8 cellular contexts compared by ENCODE assay signal in genomic region chr6:70413829-70414494, GRCh38. TPM values are rescaled to one million over a fixed set of nuclear protein-coding genes. Genes with fewer than 3 reads are reported as not detected.
A peak's percentile ranks its signal among the peaks of the same experiment; 100 is the strongest.
DNase-seq lines count a peak whose midpoint lies in the region; ATAC-seq and TF ChIP-seq lines count a peak whose summit lies in the region.

No MANE protein-coding gene starts in this region.

- H3K4me1 ChIP-seq in foreskin keratinocyte (peaks cover 21% of the 10 kb centered on the region), neural progenitor cell (peaks cover 18% of the 10 kb centered on the region)

- H3K4me1 Mint-ChIP-seq in activated CD4-positive, alpha-beta memory T cell treated with anti-CD3 and anti-CD28 coated beads for 36 hours (ENCODE audit: low read depth) = peaks cover 17% of the 10 kb centered on the region
- peaks cover 15% of the 10 kb centered on the region for H3K4me1 Mint-ChIP-seq in neural progenitor cell

- DNase-seq in activated CD8-positive, alpha-beta memory T cell treated with anti-CD3 and anti-CD28 coated beads, Interleukin-2, amount 50 U/mL, for 4 hours = peak; percentile 24
- no peak for DNase-seq in activated CD8-positive, alpha-beta memory T cell treated with anti-CD3 and anti-CD28 coated beads, Interleukin-2, amount 50 U/mL, for 48 hours
- DNase-seq in H4 (ENCODE audit: low spot score) = peak; percentile 6
- DNase-seq in LHCN-M2 (ENCODE audit: low read depth) = peak; percentile 6
- peak; percentile 41 for DNase-seq in activated CD4-positive, alpha-beta memory T cell treated with anti-CD3 and anti-CD28 coated beads for 36 hours
- DNase-seq in foreskin keratinocyte = peak in 1 of 2 donors; percentile 24
- DNase-seq in neural progenitor cell (ENCODE audit: low spot score) = peak; percentile 37
- DNase-seq in 8988T = no peak

- H3K9me3 Mint-ChIP-seq in activated CD4-positive, alpha-beta memory T cell treated with anti-CD3 and anti-CD28 coated beads for 36 hours = no peaks in the 10 kb centered on the region
- no peaks in the 10 kb centered on the region for H3K9me3 Mint-ChIP-seq in neural progenitor cell

- H3K27ac Mint-ChIP-seq in activated CD4-positive, alpha-beta memory T cell treated with anti-CD3 and anti-CD28 coated beads for 36 hours = peak overlapping the region; percentile 39
- H3K27ac Mint-ChIP-seq in neural progenitor cell = peak overlapping the region; percentile 17

- peak; percentile 37 for ATAC-seq in foreskin keratinocyte

- no peaks in the 10 kb centered on the region for H3K36me3 ChIP-seq in neural progenitor cell

- no peak for TF ChIP-seq CTCF in foreskin keratinocyte (conservative IDR thresholded peaks at IDR 0.05)
- no peak for TF ChIP-seq CTCF in neural progenitor cell (IDR thresholded peaks at IDR 0.05)

- H2AFZ ChIP-seq in neural progenitor cell (replicated peaks) = peak overlapping the region; percentile 94

- H3K4me2 ChIP-seq in neural progenitor cell = peak overlapping the region; percentile 86

- peak overlapping the region; percentile 88 for H3K4me3 Mint-ChIP-seq in activated CD4-positive, alpha-beta memory T cell treated with anti-CD3 and anti-CD28 coated beads for 36 hours
- peak overlapping the region; percentile 97 for H3K4me3 Mint-ChIP-seq in neural progenitor cell

- peak overlapping the region; percentile 77 for H3K9ac ChIP-seq in neural progenitor cell

- H3K79me2 ChIP-seq in neural progenitor cell (ENCODE audit: low read depth) = peaks cover 64% of the 10 kb centered on the region

- peaks cover 6% of the 10 kb centered on the region for H3K36me3 Mint-ChIP-seq in activated CD4-positive, alpha-beta memory T cell treated with anti-CD3 and anti-CD28 coated beads for 36 hours
- peaks cover 9% of the 10 kb centered on the region for H3K36me3 Mint-ChIP-seq in neural progenitor cell

- POLR2A ChIA-PET in activated CD4-positive, alpha-beta memory T cell treated with anti-CD3 and anti-CD28 coated beads for 36 hours (lab: Charles Lee) = interaction anchor here (1.1 to 2.2 kb wide), 2 partner anchors 253 to 631 kb away, joined by 4 to 9 read pairs; partner anchors contain the start of gene SMAP1

- H3F3A ChIP-seq in neural progenitor cell (ENCODE audit: low read depth) = peaks cover 11% of the 10 kb centered on the region

- H4K20me1 ChIP-seq in neural progenitor cell (ENCODE audit: low read depth) = peaks cover 7% of the 10 kb centered on the region

- H3K27me3 ChIP-seq in foreskin keratinocyte (no peaks in the 10 kb centered on the region), neural progenitor cell (no peaks in the 10 kb centered on the region)

- H3K27ac ChIP-seq in foreskin keratinocyte (peak overlapping the region; percentile 4), neural progenitor cell (no peak overlapping the region)

- peak overlapping the region; percentile 84 for H3K4me3 ChIP-seq in neural progenitor cell

- no peaks in the 10 kb centered on the region for H3K27me3 Mint-ChIP-seq in activated CD4-positive, alpha-beta memory T cell treated with anti-CD3 and anti-CD28 coated beads for 36 hours
- H3K27me3 Mint-ChIP-seq in neural progenitor cell (ENCODE audit: insufficient read depth, low read depth) = peaks cover 5% of the 10 kb centered on the region

- H3K9me3 ChIP-seq in neural progenitor cell (ENCODE audit: low read depth) = no peaks in the 10 kb centered on the region

- intact Hi-C loops in activated CD4-positive, alpha-beta memory T cell treated with anti-CD3 and anti-CD28 coated beads for 36 hours (cut with micrococcal nuclease) = loop anchor here (1.0 to 5.0 kb wide), 6 partner anchors 45 to 873 kb away; partner anchors contain the start of genes OGFRL1, SDHAF4 and SMAP1

- CTCF ChIA-PET in activated CD4-positive, alpha-beta memory T cell treated with anti-CD3 and anti-CD28 coated beads for 36 hours (lab: Charles Lee) = interaction anchor here (0.7 to 1.6 kb wide), 5 partner anchors 45 to 541 kb away, joined by 3 to 6 read pairs (median 5); no protein-coding TSS in a partner anchor

RNA-seq across cellular contexts. Expression of gene FAM135A, which starts 0.7 kb away (rescaled TPM):
- 15.3 and 17.5 TPM in 2 replicates for total RNA-seq in H4 (2014; rRNA removed; shearing (Covaris generic))
- 7.9 and 8.8 TPM in 2 replicates for total RNA-seq in LHCN-M2 (2014; rRNA removed)
- polyA plus RNA-seq in LHCN-M2 (2012) = 0.77 TPM
- 1 to 10 TPM; 9.0 to 9.2 TPM for total RNA-seq in activated CD4-positive, alpha-beta memory T cell treated with anti-CD3 and anti-CD28 coated beads for 36 hours
- 19.3 and 22.6 TPM in 2 replicates for total RNA-seq in foreskin keratinocyte
- polyA plus RNA-seq in foreskin keratinocyte = 5.4 and 6.6 TPM in 2 replicates
- 68.8 and 85.3 TPM in 2 replicates for total RNA-seq in neural progenitor cell (ENCODE audit: low replicate concordance)

Comparison
In these comparisons a context has a peak if more than half of its experiments do, and no peak if none do; other contexts are left out.
1. DNase-seq: peak in activated CD8-positive, alpha-beta memory T cell treated with anti-CD3 and anti-CD28 coated beads, Interleukin-2, amount 50 U/mL, for 4 hours (single experiment), H4 (single experiment), LHCN-M2 (single experiment), activated CD4-positive, alpha-beta memory T cell treated with anti-CD3 and anti-CD28 coated beads for 36 hours (single experiment) and neural progenitor cell (single experiment); none in activated CD8-positive, alpha-beta memory T cell treated with anti-CD3 and anti-CD28 coated beads, Interleukin-2, amount 50 U/mL, for 48 hours (single experiment) and 8988T (single experiment).